ENCODE assay signal across 25 cellular contexts in genomic region chr7:10618934-10619333, GRCh38.
DNase-seq lines count a peak whose midpoint lies in the region; ATAC-seq, FAIRE-seq and TF ChIP-seq lines count a peak whose summit lies in the region.
"Had no signal": no experiment of that assay in that cellular context is flagged by ENCODE, and none has a peak within 500 bp of the region (broad histone marks: within the 10 kb centered on the region; RNA-seq: fewer than 3 reads in every experiment).

No MANE protein-coding gene starts in this region.

- no peaks in the 10 kb centered on the region for H3K9me2 ChIP-seq in Karpas-422 (replicated peaks; ENCODE audit: insufficient read depth, low read length)

- H3K4me1 Mint-ChIP-seq in endodermal cell (peaks cover 4% of the 10 kb centered on the region), nephron progenitor cell (no peaks in the 10 kb centered on the region)
- H3K4me1 Mint-ChIP-seq in naive thymus-derived CD8-positive, alpha-beta T cell, result no peaks in the 10 kb centered on the region
- H3K4me1 Mint-ChIP-seq: B cell, CD14-positive monocyte had no signal

- TF ChIP-seq EP300 in suprapubic skin (IDR thresholded peaks at IDR 0.05), result no peak

- H3K27me3 ChIP-seq in Karpas-422 (ENCODE audit: low read length), result no peaks in the 10 kb centered on the region
- no peaks in the 10 kb centered on the region for H3K27me3 ChIP-seq in endodermal cell (ENCODE audit: control insufficient read depth, insufficient read depth, low read length, poor library complexity, severe bottlenecking)
- H3K27me3 ChIP-seq in suprapubic skin, result no peaks in the 10 kb centered on the region
- H3K27me3 ChIP-seq in A673 (replicated peaks; ENCODE audit: insufficient read depth, low read depth, low read length, poor library complexity), result no peaks in the 10 kb centered on the region
- H3K27me3 ChIP-seq: SJSA1 had no signal

- peak; percentile 48 for FAIRE-seq in H54 (lab: Jason Lieb, UNC)
- FAIRE-seq: A204.1, G401.6 had no signal

- intact Hi-C loops in lower leg skin (cut with DNase I; ENCODE audit: low total_unique reads) (no loop called here), A673 (cut with micrococcal nuclease; ENCODE audit: unreplicated experiment) (no loop called here)

- H3K27me3 Mint-ChIP-seq in endodermal cell (ENCODE audit: insufficient read depth) (no peaks in the 10 kb centered on the region), nephron progenitor cell (ENCODE audit: low read depth, poor library complexity) (no peaks in the 10 kb centered on the region)
- peaks cover 0 to 6% (median 0%) of the 10 kb centered on the region in 5 donors for H3K27me3 Mint-ChIP-seq in naive thymus-derived CD8-positive, alpha-beta T cell
- H3K27me3 Mint-ChIP-seq: B cell had no signal

- ATAC-seq in naive thymus-derived CD8-positive, alpha-beta T cell, result no peak
- ATAC-seq: Right ventricle myocardium inferior had no signal

- no peak overlapping the region for H2AFZ ChIP-seq in Karpas-422 (ENCODE audit: low read length)

- DNase-seq in H54 (ENCODE audit: insufficient read length, low spot score), result no peak
- DNase-seq in Karpas-422, result peak; percentile 9
- no peak for DNase-seq in endodermal cell
- DNase-seq in nephron progenitor cell, result no peak
- no peak for DNase-seq in naive thymus-derived CD8-positive, alpha-beta T cell
- DNase-seq in suprapubic skin (ENCODE audit: low spot score in 2 of 2), result no peak
- no peak for DNase-seq in lower leg skin (ENCODE audit: low spot score in 2 of 2)
- no peak for DNase-seq in A673 (ENCODE audit: low spot score)
- DNase-seq: KG1, NCI-H1092 treated with DMSO at 0.1 percent for 48 hours, NCI-H1436 treated with DMSO at 0.1 percent for 48 hours, NCI-H1930, NCI-H2171, NCI-H345, NCI-H524 treated with DMSO at 0.1 percent for 48 hours, NCI-H82, OCI-M1 had no signal

- H3K27ac ChIP-seq in Karpas-422 (ENCODE audit: low read length) (no peak overlapping the region), endodermal cell (ENCODE audit: low read depth, low read length) (peak overlapping the region; percentile 79), suprapubic skin (no peak overlapping the region), A673 (ENCODE audit: low read depth, low read length, poor library complexity, severe bottlenecking) (no peak overlapping the region)
- H3K27ac ChIP-seq: HL-60, SJSA1 had no signal

- H3K79me2 ChIP-seq in Karpas-422 (ENCODE audit: low read length), result no peaks in the 10 kb centered on the region

- no peak overlapping the region for H3K4me2 ChIP-seq in Karpas-422 (ENCODE audit: low read depth, low read length, poor library complexity, severe bottlenecking)

- no peaks in the 10 kb centered on the region for H3K36me3 Mint-ChIP-seq in endodermal cell (ENCODE audit: low read depth)
- no peaks in the 10 kb centered on the region for H3K36me3 Mint-ChIP-seq in nephron progenitor cell (ENCODE audit: low read depth)
- H3K36me3 Mint-ChIP-seq in naive thymus-derived CD8-positive, alpha-beta T cell, result peaks cover 0 to 5% (median 0%) of the 10 kb centered on the region in 3 donors
- H3K36me3 Mint-ChIP-seq: CD14-positive monocyte had no signal

- no peaks in the 10 kb centered on the region for H3K36me3 ChIP-seq in Karpas-422 (ENCODE audit: insufficient read depth, low read length)
- no peaks in the 10 kb centered on the region for H3K36me3 ChIP-seq in endodermal cell (ENCODE audit: control insufficient read depth, insufficient read depth, low read length)
- H3K36me3 ChIP-seq in suprapubic skin, result no peaks in the 10 kb centered on the region
- H3K36me3 ChIP-seq in A673 (ENCODE audit: insufficient read depth, low read length, poor library complexity, severe bottlenecking), result no peaks in the 10 kb centered on the region
- H3K36me3 ChIP-seq: HAP-1, SJSA1 had no signal

- CTCF ChIA-PET in A673 (lab: Charles Lee), result no interaction called here

- POLR2A ChIA-PET in naive thymus-derived CD8-positive, alpha-beta T cell (lab: Charles Lee), result no interaction called here
- POLR2A ChIA-PET in A673 (lab: Charles Lee; ENCODE audit: low non-redundant PET), result no interaction called here

- H3K4me3 Mint-ChIP-seq in endodermal cell (no peak overlapping the region), nephron progenitor cell (no peak overlapping the region)
- no peak overlapping the region for H3K4me3 Mint-ChIP-seq in naive thymus-derived CD8-positive, alpha-beta T cell
- H3K4me3 Mint-ChIP-seq: B cell, CD14-positive monocyte had no signal

- H4K20me1 ChIP-seq in Karpas-422 (ENCODE audit: insufficient read depth, low read depth, low read length), result no peaks in the 10 kb centered on the region

- H3K4me1 ChIP-seq in Karpas-422 (ENCODE audit: low read length), result no peaks in the 10 kb centered on the region
- no peaks in the 10 kb centered on the region for H3K4me1 ChIP-seq in endodermal cell (ENCODE audit: control insufficient read depth, insufficient read depth, low read length)
- no peaks in the 10 kb centered on the region for H3K4me1 ChIP-seq in suprapubic skin
- no peaks in the 10 kb centered on the region for H3K4me1 ChIP-seq in A673 (ENCODE audit: insufficient read depth, low read length, poor library complexity, severe bottlenecking)
- H3K4me1 ChIP-seq: HAP-1, SJSA1 had no signal

- no peaks in the 10 kb centered on the region for H3K9me3 ChIP-seq in Karpas-422 (ENCODE audit: low read length)
- H3K9me3 ChIP-seq in endodermal cell (ENCODE audit: control insufficient read depth, low read length), result no peaks in the 10 kb centered on the region
- no peaks in the 10 kb centered on the region for H3K9me3 ChIP-seq in suprapubic skin
- no peaks in the 10 kb centered on the region for H3K9me3 ChIP-seq in A673 (ENCODE audit: low read depth, low read length, poor library complexity, severe bottlenecking)
- H3K9me3 ChIP-seq: HAP-1, SJSA1 had no signal

- no peak overlapping the region for H3K27ac Mint-ChIP-seq in endodermal cell
- peak overlapping the region; percentile 27 for H3K27ac Mint-ChIP-seq in nephron progenitor cell
- no peak overlapping the region for H3K27ac Mint-ChIP-seq in naive thymus-derived CD8-positive, alpha-beta T cell
- H3K27ac Mint-ChIP-seq: B cell, CD14-positive monocyte had no signal

- H3K9ac ChIP-seq in Karpas-422 (ENCODE audit: low read length) (no peak overlapping the region), endodermal cell (ENCODE audit: extremely low read depth, low read length, poor library complexity, severe bottlenecking) (no peak overlapping the region)

- H3K4me3 ChIP-seq in Karpas-422 (ENCODE audit: low read length) (no peak overlapping the region), endodermal cell (ENCODE audit: low read length) (no peak overlapping the region), suprapubic skin (no peak overlapping the region), lower leg skin (ENCODE audit: low read depth, poor library complexity, severe bottlenecking) (no peak overlapping the region), A673 (ENCODE audit: low read depth, low read length, poor library complexity, severe bottlenecking) (no peak overlapping the region)
- H3K4me3 ChIP-seq: HAP-1, SJSA1 had no signal

- H3K9me3 Mint-ChIP-seq in endodermal cell, result peaks cover 5% of the 10 kb centered on the region
- no peaks in the 10 kb centered on the region for H3K9me3 Mint-ChIP-seq in nephron progenitor cell
- H3K9me3 Mint-ChIP-seq in naive thymus-derived CD8-positive, alpha-beta T cell, result peaks cover 0 to 7% (median 0%) of the 10 kb centered on the region in 9 donors

- TF ChIP-seq CTCF in endodermal cell (conservative IDR thresholded peaks at IDR 0.05) (no peak), nephron progenitor cell (IDR thresholded peaks at IDR 0.05) (no peak), suprapubic skin (IDR thresholded peaks at IDR 0.05) (no peak), lower leg skin (IDR thresholded peaks at IDR 0.05) (no peak), A673 (conservative IDR thresholded peaks at IDR 0.05; ENCODE audit: low read depth, low read length) (no peak)

- TF ChIP-seq POLR2A in H54 (IDR thresholded peaks at IDR 0.05; ENCODE audit: low read depth, low read length), result no peak
- no peak for TF ChIP-seq POLR2A in suprapubic skin (IDR thresholded peaks at IDR 0.05)
- no peak for TF ChIP-seq POLR2A in lower leg skin (IDR thresholded peaks at IDR 0.05)

- WGBS in endodermal cell (ENCODE audit: insufficient coverage in 1 of 2, insufficient read length in 1 of 2), 2 experiments, result 55 to 60% methylated on average over 1 to 3 of the region's 3 CpGs
- 39% methylated on average over 3 of the region's 3 CpGs for WGBS in suprapubic skin
- WGBS in lower leg skin, 2 donors, result 47 to 66% methylated on average over 3 of the region's 3 CpGs

- BruUV-seq in A673 (replicated peaks; lab: Mats Ljungman, UMichigan), result no TSS peak
